27 cellular contexts compared by ENCODE assay signal in the genomic region with DNA sequence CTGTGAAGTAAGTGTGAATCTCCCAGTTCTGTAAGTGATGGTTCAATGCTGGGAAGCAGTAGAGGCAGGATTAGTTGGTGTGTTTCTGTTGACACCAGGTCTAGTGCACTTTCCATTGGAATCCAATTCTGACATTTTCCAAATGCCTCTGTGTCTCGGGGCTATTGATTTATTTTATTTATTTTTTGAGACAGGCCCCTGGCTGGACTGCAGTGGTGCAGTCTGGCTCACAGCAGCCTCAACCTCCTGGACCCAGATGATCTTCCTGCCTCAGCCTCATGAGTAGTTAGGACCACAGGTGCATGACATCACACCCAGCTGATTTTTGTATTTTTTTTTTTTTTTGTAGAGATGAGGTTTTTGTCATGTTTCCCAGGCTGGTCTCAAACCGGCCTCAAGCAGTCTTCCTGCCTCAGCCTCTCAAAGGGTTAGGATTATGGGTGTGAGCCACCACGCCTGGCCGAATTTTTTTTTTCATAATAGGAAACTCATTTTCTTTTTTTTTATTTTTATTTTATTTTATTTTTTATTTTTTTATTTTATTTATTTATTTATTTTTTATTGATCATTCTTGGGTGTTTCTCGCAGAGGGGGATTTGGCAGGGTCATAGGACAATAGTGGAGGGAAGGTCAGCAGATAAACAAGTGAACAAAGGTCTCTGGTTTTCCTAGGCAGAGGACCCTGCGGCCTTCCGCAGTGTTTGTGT.
"Had no signal": no experiment of that assay in that cellular context is flagged by ENCODE, and none has a peak within 500 bp of the region (broad histone marks: within the 10 kb centered on the region; RNA-seq: fewer than 3 reads in every experiment).

No MANE protein-coding gene starts in this region.

- H3K27me3 ChIP-seq: left lung, neutrophil, ovary, spleen, uterus had no signal

- H3K9ac ChIP-seq: SK-N-SH had no signal

- H3K27ac ChIP-seq: left lung, neutrophil, ovary, prostate gland, spleen, uterus, WERI-Rb-1 had no signal

- H3K36me3 ChIP-seq: ovary, uterus had no signal

- H3K27me3 Mint-ChIP-seq: activated CD4-positive, alpha-beta memory T cell treated with anti-CD3 and anti-CD28 coated beads, Interleukin-2, amount 10 ng/mL, durations not matched to agents 7 days and 5 days; activated CD4-positive, alpha-beta T cell treated with anti-CD3 and anti-CD28 coated beads, Interleukin-2, amount 10 ng/mL, durations not matched to agents 24 days and 14 days; activated T-cell treated with anti-CD3 and anti-CD28 coated beads, Interleukin-2, amount 50 U/mL, for 24 hours; naive B cell had no signal

- H3K9me3 Mint-ChIP-seq: activated CD4-positive, alpha-beta memory T cell treated with anti-CD3 and anti-CD28 coated beads, Interleukin-2, amount 10 ng/mL, durations not matched to agents 7 days and 5 days; activated CD4-positive, alpha-beta T cell treated with anti-CD3 and anti-CD28 coated beads, Interleukin-2, amount 10 ng/mL, durations not matched to agents 24 days and 14 days; activated naive CD4-positive, alpha-beta T cell treated with anti-CD3 and anti-CD28 coated beads, Interleukin-2, amount 50 U/mL, for 72 hours; activated T-cell treated with anti-CD3 and anti-CD28 coated beads, Interleukin-2, amount 50 U/mL, for 24 hours; naive B cell; T-helper 1 cell treated with Interleukin-12 subunit alpha and Interleukin-12 subunit beta and Interleukin-4 antibody, amounts not matched to agents 30 μg/mL and 1 μg/mL, for 36 hours had no signal

- DNase-seq: activated CD4-positive, alpha-beta memory T cell treated with anti-CD3 and anti-CD28 coated beads, Interleukin-2, amount 10 ng/mL, durations not matched to agents 7 days and 5 days; activated CD4-positive, alpha-beta T cell treated with anti-CD3 and anti-CD28 coated beads, Interleukin-2, amount 10 ng/mL, durations not matched to agents 24 days and 14 days; activated CD4-positive, CD25-positive, alpha-beta regulatory T cell treated with anti-CD3 and anti-CD28 coated beads, Interleukin-2, amount 50 U/mL, for 72 hours; activated CD8-positive, alpha-beta memory T cell treated with anti-CD3 and anti-CD28 coated beads, Interleukin-2, amount 50 U/mL, for 48 hours; activated naive CD4-positive, alpha-beta T cell; activated T-cell treated with anti-CD3 and anti-CD28 coated beads, Interleukin-2, amount 50 U/mL, for 24 hours; anterior cingulate cortex; cortex of kidney; kidney glomerular epithelial cell; left lung; mammary epithelial cell; naive B cell; nephron progenitor cell; ovary; retina; SK-N-SH; spleen; SW 1271; T-helper 9 cell; trophoblast cell; uterus; WERI-Rb-1 had no signal

- H3K4me1 ChIP-seq: left lung, prostate gland, uterus had no signal

- ATAC-seq: activated naive CD4-positive, alpha-beta T cell treated with anti-CD3 and anti-CD28 coated beads, Interleukin-2, amount 50 U/mL, for 72 hours; left lung had no signal

- H3K4me2 ChIP-seq: SK-N-SH had no signal

- H3K27ac Mint-ChIP-seq: activated CD4-positive, alpha-beta memory T cell treated with anti-CD3 and anti-CD28 coated beads, Interleukin-2, amount 10 ng/mL, durations not matched to agents 7 days and 5 days; activated CD4-positive, alpha-beta T cell treated with anti-CD3 and anti-CD28 coated beads, Interleukin-2, amount 10 ng/mL, durations not matched to agents 24 days and 14 days; activated naive CD4-positive, alpha-beta T cell treated with anti-CD3 and anti-CD28 coated beads, Interleukin-2, amount 50 U/mL, for 72 hours; activated T-cell treated with anti-CD3 and anti-CD28 coated beads, Interleukin-2, amount 50 U/mL, for 24 hours; nephron progenitor cell; T-helper 1 cell treated with Interleukin-12 subunit alpha and Interleukin-12 subunit beta and Interleukin-4 antibody, amounts not matched to agents 30 μg/mL and 1 μg/mL, for 36 hours had no signal

- H3K9me3 ChIP-seq: left lung, neutrophil, ovary, prostate gland, SK-N-SH, spleen, uterus had no signal

- H3K36me3 Mint-ChIP-seq: activated naive CD4-positive, alpha-beta T cell treated with anti-CD3 and anti-CD28 coated beads, Interleukin-2, amount 50 U/mL, for 72 hours had no signal

- FAIRE-seq: endothelial cell of umbilical vein had no signal

- H3K4me1 Mint-ChIP-seq: activated CD4-positive, alpha-beta T cell treated with anti-CD3 and anti-CD28 coated beads, Interleukin-2, amount 10 ng/mL, durations not matched to agents 24 days and 14 days had no signal

- H3K4me3 ChIP-seq: left lung, ovary, prostate gland, spleen, uterus had no signal

- H3K4me3 Mint-ChIP-seq: activated CD4-positive, alpha-beta memory T cell treated with anti-CD3 and anti-CD28 coated beads, Interleukin-2, amount 10 ng/mL, durations not matched to agents 7 days and 5 days; activated CD4-positive, alpha-beta T cell treated with anti-CD3 and anti-CD28 coated beads, Interleukin-2, amount 10 ng/mL, durations not matched to agents 24 days and 14 days; activated T-cell treated with anti-CD3 and anti-CD28 coated beads, Interleukin-2, amount 50 U/mL, for 24 hours; naive B cell; nephron progenitor cell; T-helper 1 cell treated with Interleukin-12 subunit alpha and Interleukin-12 subunit beta and Interleukin-4 antibody, amounts not matched to agents 30 μg/mL and 1 μg/mL, for 36 hours had no signal
